ENCODE assay signal across 7 cellular contexts in the genomic region with DNA sequence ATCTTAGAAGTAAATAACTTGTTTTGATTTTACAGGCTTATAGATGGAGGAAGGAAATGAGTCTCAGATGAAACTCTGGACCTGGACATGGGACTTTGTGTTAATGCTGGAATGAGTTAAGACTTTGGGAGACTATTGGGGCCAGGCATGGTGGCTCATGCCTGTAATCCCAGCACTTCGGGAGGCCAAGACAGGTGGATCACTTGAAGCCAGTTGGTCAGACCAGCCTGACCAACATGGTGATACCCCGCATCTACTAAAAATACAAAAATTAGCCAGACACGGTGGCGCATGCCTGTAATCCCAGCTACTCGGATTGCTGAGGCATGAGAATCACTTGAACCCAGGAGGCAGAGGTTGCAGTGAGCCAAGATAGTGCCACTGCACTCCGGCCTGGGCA. TPM values are rescaled to one million over a fixed set of nuclear protein-coding genes. Genes with fewer than 3 reads are reported as not detected.
DNase-seq lines count a peak whose midpoint lies in the region; ATAC-seq, FAIRE-seq and TF ChIP-seq lines count a peak whose summit lies in the region.
"Not testable (repeated sequence)": the region's sequence is repeated elsewhere in the genome, so short reads cannot be mapped to it uniquely, and the experiment has no call there.

No MANE protein-coding gene starts in this region.

- not testable (repeated sequence) for TF ChIP-seq CTCF in DOHH2 (IDR thresholded peaks at IDR 0.05; ENCODE audit: low read depth, low read length, poor library complexity, severe bottlenecking); OCI-LY7 (conservative IDR thresholded peaks at IDR 0.05; ENCODE audit: low read length); activated CD8-positive, alpha-beta T cell treated with anti-CD3 and anti-CD28 coated beads for 36 hours (IDR thresholded peaks at IDR 0.05); GM12878 (IDR thresholded peaks at IDR 0.05 in 2 of 3, conservative IDR thresholded peaks at IDR 0.05 in 1 of 3; ENCODE audit: control insufficient read depth in 2 of 3, extremely low read depth in 1 of 3, insufficient read depth in 1 of 3, low read depth in 3 of 3, low read length in 3 of 3); esophagus muscularis mucosa (IDR thresholded peaks at IDR 0.05)

- H3K9me2 ChIP-seq in DOHH2 (replicated peaks; ENCODE audit: control insufficient read depth, low read length); OCI-LY7 (ENCODE audit: insufficient read depth, low read length): not testable (repeated sequence)

- not testable (repeated sequence) for H3K27me3 ChIP-seq in DOHH2 (ENCODE audit: control insufficient read depth, low read length); GM12878 (replicated peaks in 1 of 2; ENCODE audit: control insufficient read depth in 2 of 2, insufficient read depth in 2 of 2, low read length in 1 of 2); esophagus muscularis mucosa

- intact Hi-C loops in OCI-LY7 (cut with micrococcal nuclease; ENCODE audit: unreplicated experiment) (loop anchor here (5.0 kb wide), 2 partner anchors 85 to 155 kb away; partner anchors contain the start of gene MAPK7), GM12878 (cut with micrococcal nuclease; ENCODE audit: unreplicated experiment) (loop anchor here (5.0 kb wide), 1 partner anchor 85 kb away; the partner anchor contains the start of gene MAPK7)
- intact Hi-C loops in activated CD8-positive, alpha-beta T cell treated with anti-CD3 and anti-CD28 coated beads for 36 hours (cut with micrococcal nuclease); esophagus muscularis mucosa (cut with DNase I): not testable (repeated sequence)

- 86% methylated on average over 4 of the region's 6 CpGs for WGBS in GM12878 (ENCODE audit: insufficient coverage, insufficient replicate concordance, low lambda C conversion rate, missing lambda C conversion rate)
- WGBS in esophagus muscularis mucosa = 89% methylated on average over 6 of the region's 6 CpGs

- H3K27ac Mint-ChIP-seq in activated CD8-positive, alpha-beta T cell treated with anti-CD3 and anti-CD28 coated beads for 36 hours = peak overlapping the region; percentile 40
- H3K27ac Mint-ChIP-seq in naive thymus-derived CD8-positive, alpha-beta T cell = peak overlapping the region in 9 of 10 donors; percentile 25 to 96 (median 89)

- H3K4me1 ChIP-seq in DOHH2 (ENCODE audit: control insufficient read depth, low read length) (peaks cover 46% of the 10 kb centered on the region), OCI-LY7 (ENCODE audit: insufficient read depth, low read length, poor library complexity, severe bottlenecking) (peaks cover 85% of the 10 kb centered on the region), GM12878 (ENCODE audit: control insufficient read depth, insufficient read depth, low read length) (peaks cover 17% of the 10 kb centered on the region), esophagus muscularis mucosa (peaks cover 0 to 43% (median 36%) of the 10 kb centered on the region in 4 donors)

- H3K4me1 Mint-ChIP-seq in activated CD8-positive, alpha-beta T cell treated with anti-CD3 and anti-CD28 coated beads for 36 hours (ENCODE audit: low read depth) = peaks cover 30% of the 10 kb centered on the region
- peaks cover 13 to 44% (median 37%) of the 10 kb centered on the region in 4 donors for H3K4me1 Mint-ChIP-seq in naive thymus-derived CD8-positive, alpha-beta T cell

- not testable (repeated sequence) for DNase-seq in OCI-LY7 (ENCODE audit: low spot score); activated CD8-positive, alpha-beta T cell treated with anti-CD3 and anti-CD28 coated beads for 36 hours; GM12878 (ENCODE audit: low read depth, low spot score); esophagus muscularis mucosa (ENCODE audit: extremely low spot score); substantia nigra (lab: John Stamatoyannopoulos, UW)
- DNase-seq in naive thymus-derived CD8-positive, alpha-beta T cell = peak in 1 of 10 donors; percentile 11

- H3K9me3 ChIP-seq in DOHH2 (ENCODE audit: control insufficient read depth, insufficient read depth, low read length); OCI-LY7 (ENCODE audit: low read length); GM12878 (replicated peaks; ENCODE audit: control insufficient read depth, insufficient read depth, low read length); esophagus muscularis mucosa: not testable (repeated sequence)

- not testable (repeated sequence) for H3K9me3 Mint-ChIP-seq in activated CD8-positive, alpha-beta T cell treated with anti-CD3 and anti-CD28 coated beads for 36 hours; naive thymus-derived CD8-positive, alpha-beta T cell

- not testable (repeated sequence) for H3K9ac ChIP-seq in GM12878 (ENCODE audit: control insufficient read depth, insufficient read depth, low read length)

- SMC1A ChIA-PET in GM12878 (lab: Charles Lee; ENCODE audit: uncharacterized antibody, unreplicated experiment) = interaction anchor here (0.6 to 1.4 kb wide), 2 partner anchors 66 to 185 kb away, joined by 3 read pairs; no protein-coding TSS in a partner anchor

- in situ Hi-C loops in GM12878 (cut with MboI) = not testable (repeated sequence)

- RAD21 ChIA-PET in GM12878 (lab: Charles Lee; ENCODE audit: unreplicated experiment) = interaction anchor here (1.0 to 3.0 kb wide), 3 partner anchors 85 to 100 kb away, joined by 3 to 13 read pairs (median 4); partner anchors contain the start of genes B9D1 and MAPK7

- not testable (repeated sequence) for TF ChIP-seq POLR2A in GM12878 (IDR thresholded peaks at IDR 0.05; ENCODE audit: low read depth, low read length); esophagus muscularis mucosa (IDR thresholded peaks at IDR 0.05; ENCODE audit: low read depth)

- not testable (repeated sequence) for H3K79me2 ChIP-seq in DOHH2 (ENCODE audit: control insufficient read depth, low read length); OCI-LY7 (ENCODE audit: insufficient read depth, low read depth, low read length); GM12878 (ENCODE audit: control insufficient read depth, insufficient read depth, low read length)

- H3K36me3 Mint-ChIP-seq in activated CD8-positive, alpha-beta T cell treated with anti-CD3 and anti-CD28 coated beads for 36 hours (ENCODE audit: low read depth); naive thymus-derived CD8-positive, alpha-beta T cell: not testable (repeated sequence)

- H3K4me2 ChIP-seq in DOHH2 (ENCODE audit: low read length) = peak overlapping the region; percentile 61
- peak overlapping the region; percentile 59 for H3K4me2 ChIP-seq in OCI-LY7 (ENCODE audit: low read length)
- H3K4me2 ChIP-seq in GM12878 (ENCODE audit: control insufficient read depth, insufficient read depth) = peak overlapping the region; percentile 15; the same call in 1 of the 2 replicates

- CTCF ChIA-PET in OCI-LY7 (lab: Charles Lee; ENCODE audit: unreplicated experiment) = not testable (repeated sequence)
- CTCF ChIA-PET in activated CD8-positive, alpha-beta T cell treated with anti-CD3 and anti-CD28 coated beads for 36 hours (lab: Charles Lee) = interaction anchor here (2.0 to 3.0 kb wide), 2 partner anchors 15 to 100 kb away, joined by 7 to 12 read pairs; partner anchors contain the start of gene B9D1
- CTCF ChIA-PET in GM12878 (lab: Yijun Ruan, JAX) = interaction anchor here (1.0 to 1.2 kb wide), 3 partner anchors 15 to 300 kb away, joined by 3 to 5 read pairs (median 3); no protein-coding TSS in a partner anchor

- peak overlapping the region; percentile 45 for H3K4me3 ChIP-seq in DOHH2 (ENCODE audit: low read length)
- H3K4me3 ChIP-seq in OCI-LY7 (ENCODE audit: low read depth, low read length, poor library complexity, severe bottlenecking) = peak overlapping the region; percentile 8
- not testable (repeated sequence) for H3K4me3 ChIP-seq in GM12878, esophagus muscularis mucosa

- ATAC-seq in activated CD8-positive, alpha-beta T cell treated with anti-CD3 and anti-CD28 coated beads for 36 hours; GM12878; naive thymus-derived CD8-positive, alpha-beta T cell: not testable (repeated sequence)

- not testable (repeated sequence) for TF ChIP-seq RAD21 in GM12878 (IDR thresholded peaks at IDR 0.05; ENCODE audit: insufficient read depth, low read depth, low read length)

- H2AFZ ChIP-seq in OCI-LY7 (ENCODE audit: low read length) = peak overlapping the region; percentile 37; the same call in 1 of the 2 replicates
- H2AFZ ChIP-seq in GM12878 (ENCODE audit: control insufficient read depth, low read depth, low read length) = not testable (repeated sequence)

- H4K20me1 ChIP-seq in DOHH2 (ENCODE audit: control insufficient read depth, insufficient read depth, low read depth, low read length); OCI-LY7 (ENCODE audit: insufficient read depth, low read length); GM12878 (ENCODE audit: control insufficient read depth, insufficient read depth): not testable (repeated sequence)

- POLR2A ChIA-PET in OCI-LY7 (lab: Charles Lee) = interaction anchor here (0.6 to 1.5 kb wide), 3 partner anchors 28 to 209 kb away, joined by 3 to 8 read pairs (median 3); partner anchors contain the start of gene MAPK7
- POLR2A ChIA-PET in activated CD8-positive, alpha-beta T cell treated with anti-CD3 and anti-CD28 coated beads for 36 hours (lab: Charles Lee) = interaction anchor here (0.7 kb wide), 1 partner anchor 182 kb away, joined by 3 read pairs; no protein-coding TSS in a partner anchor
- POLR2A ChIA-PET in GM12878 (lab: Charles Lee) = not testable (repeated sequence)
- POLR2A ChIA-PET in naive thymus-derived CD8-positive, alpha-beta T cell (lab: Charles Lee) = interaction anchor here (0.6 to 1.6 kb wide), 5 partner anchors 9 to 186 kb away, joined by 3 read pairs; partner anchors contain the start of genes ALDH3A2 and MAPK7

- H3K4me3 Mint-ChIP-seq in activated CD8-positive, alpha-beta T cell treated with anti-CD3 and anti-CD28 coated beads for 36 hours = not testable (repeated sequence)
- H3K4me3 Mint-ChIP-seq in naive thymus-derived CD8-positive, alpha-beta T cell = peak overlapping the region in 8 of 10 donors; percentile 30 to 81 (median 48)

- FAIRE-seq in GM12878 (lab: Jason Lieb, UNC) = not testable (repeated sequence)

- H3F3A ChIP-seq in DOHH2 (ENCODE audit: control insufficient read depth, insufficient read depth) = not testable (repeated sequence)

- not testable (repeated sequence) for H3K36me3 ChIP-seq in DOHH2 (ENCODE audit: control insufficient read depth, low read length); OCI-LY7 (ENCODE audit: insufficient read depth, low read length); GM12878 (ENCODE audit: control insufficient read depth in 2 of 2, insufficient read depth in 2 of 2, low read length in 1 of 2); esophagus muscularis mucosa

- H3K27ac ChIP-seq in DOHH2 (ENCODE audit: low read depth, low read length) = peak overlapping the region; percentile 51
- H3K27ac ChIP-seq in OCI-LY7 (ENCODE audit: low read depth, low read length, poor library complexity, severe bottlenecking) = peak overlapping the region; percentile 92
- not testable (repeated sequence) for H3K27ac ChIP-seq in GM12878 (ENCODE audit: control insufficient read depth, insufficient read depth)
- H3K27ac ChIP-seq in esophagus muscularis mucosa (replicated peaks in 1 of 4) = peak overlapping the region in 3 of 4 donors; percentile 30 to 82 (median 68)
- peak overlapping the region; percentile 30 for H3K27ac ChIP-seq in substantia nigra (ENCODE audit: low read depth, low read length, poor library complexity, severe bottlenecking)

- TF ChIP-seq EP300 in GM12878 (IDR thresholded peaks at IDR 0.05; ENCODE audit: borderline replicate concordance in 1 of 2, control insufficient read depth in 1 of 2, low read depth in 2 of 2, low read length in 2 of 2); esophagus muscularis mucosa (IDR thresholded peaks at IDR 0.05): not testable (repeated sequence)

- H3K27me3 Mint-ChIP-seq in activated CD8-positive, alpha-beta T cell treated with anti-CD3 and anti-CD28 coated beads for 36 hours; naive thymus-derived CD8-positive, alpha-beta T cell: not testable (repeated sequence)

- BruUV-seq in OCI-LY7 (replicated peaks; lab: Mats Ljungman, UMichigan); GM12878 (replicated peaks; lab: Mats Ljungman, UMichigan): not testable (repeated sequence)

RNA-seq across cellular contexts. Expression of gene RNF112, which starts 51.6 kb away (rescaled TPM):
- total RNA-seq in OCI-LY7 (2014; rRNA removed; shearing (Covaris generic)) = 0.47 and 0.80 TPM in 2 replicates
- total RNA-seq in OCI-LY7 (2022) (0.17 TPM in 1 of 2 replicates, not detected in the other), GM12878 (2014; rRNA removed) (not detected in 2 replicates), GM12878 (2014; rRNA removed; fragmentation: Illumina TruSeq; extraction: Trizol) (not detected in 2 replicates), GM12878 (2021) (not detected in 2 replicates), esophagus muscularis mucosa (1 to 10 TPM; 2.3 to 5.4 (median 4.3) TPM)
- under 1 TPM; 0.34 to 0.63 TPM for total RNA-seq in activated CD8-positive, alpha-beta T cell treated with anti-CD3 and anti-CD28 coated beads for 36 hours
- 1.7 and 1.9 TPM in 2 replicates for total RNA-seq in GM12878 (2013; cell fraction: nucleolus; rRNA removed)
- polyA plus RNA-seq in GM12878 (2011; ENCODE audit: low read depth) = not detected
- polyA plus RNA-seq in GM12878 (2011; rRNA removed) (0.03 TPM in 1 of 2 replicates, not detected in the other), GM12878 (2014; fragmentation: Illumina TruSeq; extraction: Trizol) (not detected in 2 replicates), GM12878 (2014; fragmentation: Nextera tagmentation; extraction: Ambion mirVana) (not detected), GM12878 (2014; rRNA removed) (not detected in 2 replicates), GM12878 (2016; fragmentation: Nextera tagmentation; extraction: Ambion mirVana) (not detected)
- polyA plus RNA-seq in GM12878 (2011; cell fraction: cytosol; rRNA removed) = 0.01 TPM in 1 of 2 replicates, not detected in the other
- polyA plus RNA-seq in GM12878 (2011; cell fraction: nucleus; rRNA removed) = 0.12 and 0.70 TPM in 2 replicates
- polyA plus RNA-seq in GM12878 (2012) = 0.07 and 0.28 TPM in 2 replicates
- not detected in 2 replicates for polyA minus RNA-seq in GM12878 (2011; rRNA and poly(A)+ RNA removed)
- polyA minus RNA-seq in GM12878 (2011; cell fraction: cytosol; rRNA and poly(A)+ RNA removed) = not detected in 2 replicates
- not detected in 2 replicates for polyA minus RNA-seq in GM12878 (2011; cell fraction: nucleus; rRNA and poly(A)+ RNA removed)
- total RNA-seq in naive thymus-derived CD8-positive, alpha-beta T cell = 1 to 10 TPM; 1.3 to 2.2 TPM
- polyA plus RNA-seq in naive thymus-derived CD8-positive, alpha-beta T cell = under 1 TPM in 1 of 3 donors, not detected in 2; 0.22 TPM
